In the genomic region with DNA sequence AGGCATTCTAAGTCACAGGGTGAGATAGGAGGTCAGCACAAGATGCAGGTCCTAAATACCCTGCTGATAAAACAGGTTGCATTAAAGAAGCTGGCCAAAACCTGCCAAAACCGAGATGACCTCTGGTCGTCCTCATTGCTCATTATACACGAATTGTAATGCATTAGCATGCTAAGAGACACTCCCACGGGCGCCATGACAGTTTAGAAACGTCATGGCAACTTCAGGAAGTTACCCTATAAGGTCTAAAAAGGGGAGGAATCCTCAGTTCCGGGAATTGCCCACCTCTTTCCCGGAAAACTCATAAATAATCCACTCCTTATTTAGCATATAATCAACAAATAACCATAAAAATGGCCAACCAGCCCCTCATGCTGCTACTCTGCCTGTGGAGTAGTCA, we compare ENCODE assay signal across 19 cellular contexts.
DNase-seq lines count a peak whose midpoint lies in the region; ATAC-seq, FAIRE-seq and TF ChIP-seq lines count a peak whose summit lies in the region.
"Had no signal": no experiment of that assay in that cellular context is flagged by ENCODE, and none has a peak within 500 bp of the region (broad histone marks: within the 10 kb centered on the region; RNA-seq: fewer than 3 reads in every experiment).

No MANE protein-coding gene starts in this region.

- no peak overlapping the region for H4K8ac ChIP-seq in H1 (ENCODE audit: extremely low read depth, insufficient read depth, low read length)

- TF ChIP-seq POLR2A in H1 (IDR thresholded peaks at IDR 0.05; ENCODE audit: control extremely low read depth in 1 of 2, low read depth in 2 of 2, low read length in 2 of 2) (no peak), GM12892 (IDR thresholded peaks at IDR 0.05; ENCODE audit: low read depth, low read length) (no peak)

- H3K4me1 ChIP-seq in Caco-2 = peaks cover 83% of the 10 kb centered on the region
- peaks cover 43% of the 10 kb centered on the region for H3K4me1 ChIP-seq in OCI-LY7 (ENCODE audit: insufficient read depth, low read length, poor library complexity, severe bottlenecking)
- H3K4me1 ChIP-seq in H1 (replicated peaks in 1 of 4; ENCODE audit: control insufficient read depth in 3 of 4, insufficient read depth in 4 of 4, low read length in 3 of 4) = peaks cover 4 to 12% (median 9%) of the 10 kb centered on the region in 4 experiments; a peak in 5 of 7 replicates
- H3K4me1 ChIP-seq in neural progenitor cell = peaks cover 73% of the 10 kb centered on the region
- peaks cover 24 to 35% of the 10 kb centered on the region in 2 donors for H3K4me1 ChIP-seq in naive thymus-derived CD4-positive, alpha-beta T cell (ENCODE audit: control insufficient read depth in 2 of 2, insufficient read depth in 2 of 2, low read length in 2 of 2)

- TF ChIP-seq CTCF in Caco-2 (IDR thresholded peaks at IDR 0.05; ENCODE audit: insufficient read depth in 1 of 2, low read depth in 1 of 2, low read length in 1 of 2, severe bottlenecking in 1 of 2, unreplicated experiment in 1 of 2) (no peak), OCI-LY7 (conservative IDR thresholded peaks at IDR 0.05; ENCODE audit: low read length) (no peak), H1 (IDR thresholded peaks at IDR 0.05; ENCODE audit: control extremely low read depth in 1 of 3, insufficient read depth in 1 of 3, low read depth in 1 of 3, low read length in 3 of 3) (no peak), neural progenitor cell (IDR thresholded peaks at IDR 0.05) (no peak)

- H3K36me3 Mint-ChIP-seq in Caco-2 (ENCODE audit: insufficient read depth, unreplicated experiment) (peaks cover 39% of the 10 kb centered on the region), neural progenitor cell (peaks cover 3% of the 10 kb centered on the region)
- peaks cover 0 to 18% (median 0%) of the 10 kb centered on the region in 5 donors for H3K36me3 Mint-ChIP-seq in naive thymus-derived CD4-positive, alpha-beta T cell

- H3K27me3 Mint-ChIP-seq in Caco-2 (ENCODE audit: insufficient read depth, unreplicated experiment) (no peaks in the 10 kb centered on the region), neural progenitor cell (ENCODE audit: insufficient read depth, low read depth) (peaks cover 4% of the 10 kb centered on the region)
- no peaks in the 10 kb centered on the region for H3K27me3 Mint-ChIP-seq in naive thymus-derived CD4-positive, alpha-beta T cell
- H3K27me3 Mint-ChIP-seq: CD4-positive, alpha-beta T cell had no signal

- no peak overlapping the region for H2BK120ac ChIP-seq in H1 (replicated peaks; ENCODE audit: low read depth, low read length)

- no peak overlapping the region for H3K56ac ChIP-seq in H1 (replicated peaks; ENCODE audit: insufficient read length, low read depth, low read length)

- H3K79me2 ChIP-seq in OCI-LY7 (ENCODE audit: insufficient read depth, low read depth, low read length) (no peaks in the 10 kb centered on the region), H1 (ENCODE audit: control insufficient read depth in 1 of 2, insufficient read depth in 2 of 2, low read length in 2 of 2) (no peaks in the 10 kb centered on the region), neural progenitor cell (ENCODE audit: low read depth) (no peaks in the 10 kb centered on the region)

- ATAC-seq in naive thymus-derived CD4-positive, alpha-beta T cell = no peak
- no peak for ATAC-seq in stimulated activated naive CD8-positive, alpha-beta T cell treated with anti-CD3 and anti-CD28 coated beads, Interleukin-15, Interleukin-2, amounts not matched to agents 100 U/mL and 50 U/mL, for 24 hours
- ATAC-seq: SK-N-SH treated with all-trans-retinoic acid at 6 μM for 48 hours had no signal

- H2BK5ac ChIP-seq in H1 (ENCODE audit: low read depth, low read length) = no peak overlapping the region

- intact Hi-C loops in Caco-2 (cut with micrococcal nuclease; ENCODE audit: unreplicated experiment) (loop anchor here (10.0 kb wide), 1 partner anchor 170 kb away; no protein-coding TSS in a partner anchor), OCI-LY7 (cut with micrococcal nuclease; ENCODE audit: unreplicated experiment) (no loop called here)
- intact Hi-C loops in naive thymus-derived CD4-positive, alpha-beta T cell (cut with micrococcal nuclease) = loop anchor here (5.0 kb wide), 3 partner anchors 38 to 57 kb away; no protein-coding TSS in a partner anchor

- H3K9me3 ChIP-seq in Caco-2 (no peaks in the 10 kb centered on the region; the same call in 1 of the 2 replicates), OCI-LY7 (ENCODE audit: low read length) (no peaks in the 10 kb centered on the region), H1 (ENCODE audit: insufficient read depth in 2 of 2, low read depth in 1 of 2, low read length in 1 of 2) (no peaks in the 10 kb centered on the region), neural progenitor cell (ENCODE audit: low read depth) (no peaks in the 10 kb centered on the region)
- H3K9me3 ChIP-seq in naive thymus-derived CD4-positive, alpha-beta T cell (ENCODE audit: control insufficient read depth in 2 of 3, low read length in 3 of 3) = no peaks in the 10 kb centered on the region

- FAIRE-seq in H1 (lab: Jason Lieb, UNC) = no peak
- no peak for FAIRE-seq in GM12892 (lab: Jason Lieb, UNC)
- FAIRE-seq: HTR-8/SVneo, RCC 7860 had no signal

- peaks cover 63% of the 10 kb centered on the region for H3F3A ChIP-seq in neural progenitor cell (ENCODE audit: low read depth)

- H2BK15ac ChIP-seq in H1 (ENCODE audit: low read length) = no peak overlapping the region

- no peak overlapping the region for H4K91ac ChIP-seq in H1 (replicated peaks; ENCODE audit: insufficient read length, low read length)

- H3K14ac ChIP-seq in H1 (ENCODE audit: insufficient read length) = no peak overlapping the region

- H2AK5ac ChIP-seq in H1 (ENCODE audit: low read depth, low read length) = peak overlapping the region; percentile 93; the same call in 1 of the 2 replicates

- no peak for TF ChIP-seq EP300 in H1 (IDR thresholded peaks at IDR 0.05; ENCODE audit: borderline replicate concordance in 1 of 2, low read depth in 2 of 2, low read length in 2 of 2)

- no peak overlapping the region for H3K18ac ChIP-seq in H1 (ENCODE audit: extremely low read depth, low read length)

- no peaks in the 10 kb centered on the region for H3K9me2 ChIP-seq in OCI-LY7 (ENCODE audit: insufficient read depth, low read length)

- H2BK12ac ChIP-seq in H1 (ENCODE audit: low read depth, low read length) = peak overlapping the region; percentile 55; the same call in 1 of the 2 replicates

- no peak overlapping the region for H3K4me3 ChIP-seq in Caco-2 (ENCODE audit: low read depth, low read length)
- H3K4me3 ChIP-seq in OCI-LY7 (ENCODE audit: low read depth, low read length, poor library complexity, severe bottlenecking) = no peak overlapping the region
- no peak overlapping the region for H3K4me3 ChIP-seq in H1 (ENCODE audit: extremely low read depth in 1 of 4, insufficient read depth in 2 of 4, low read depth in 3 of 4, low read length in 4 of 4)
- no peak overlapping the region for H3K4me3 ChIP-seq in neural progenitor cell
- no peak overlapping the region for H3K4me3 ChIP-seq in naive thymus-derived CD4-positive, alpha-beta T cell (ENCODE audit: low read length)

- H3K23ac ChIP-seq in H1 (ENCODE audit: insufficient read length) = no peak overlapping the region

- H3K23me2 ChIP-seq in H1 (ENCODE audit: low read depth, low read length) = no peaks in the 10 kb centered on the region

- 0 out of 2 replicates have a peak overlapping the region, but pooled peaks have one; percentile 48 for H2BK20ac ChIP-seq in H1 (ENCODE audit: low read length)

- peak overlapping the region; percentile 92 for H3K27ac Mint-ChIP-seq in Caco-2 (ENCODE audit: unreplicated experiment)
- peak overlapping the region; percentile 96 for H3K27ac Mint-ChIP-seq in neural progenitor cell
- H3K27ac Mint-ChIP-seq in naive thymus-derived CD4-positive, alpha-beta T cell = peak overlapping the region in 1 of 9 donors; percentile 53
- H3K27ac Mint-ChIP-seq: CD4-positive, alpha-beta T cell had no signal

- DNase-seq in Caco-2 = peak; percentile 32 to 46
- no peak for DNase-seq in OCI-LY7 (ENCODE audit: low spot score)
- no peak for DNase-seq in H1 (ENCODE audit: low read depth in 1 of 2, low spot score in 2 of 2)
- peak; percentile 26 for DNase-seq in neural progenitor cell (ENCODE audit: low spot score)
- no peak for DNase-seq in GM12892 (ENCODE audit: insufficient read length)
- DNase-seq in DMS53 treated with DMSO at 0.1 percent for 48 hours (lab: John Stamatoyannopoulos, UW; ENCODE audit: unreplicated experiment) = no peak
- no peak for DNase-seq in naive thymus-derived CD4-positive, alpha-beta T cell
- no peak for DNase-seq in stimulated activated naive CD8-positive, alpha-beta T cell treated with anti-CD3 and anti-CD28 coated beads, Interleukin-15, Interleukin-2, amounts not matched to agents 100 U/mL and 50 U/mL, for 24 hours
- DNase-seq: CD4-positive, alpha-beta T cell; KG1; NCI-H1092 treated with DMSO at 0.1 percent for 48 hours; NCI-H1694; NCI-H2107; NCI-H345; NCI-H526 treated with DMSO at 0.1 percent for 48 hours; SHP77 had no signal

- peak overlapping the region; percentile 48 for H3K4me3 Mint-ChIP-seq in Caco-2 (ENCODE audit: unreplicated experiment)
- H3K4me3 Mint-ChIP-seq in neural progenitor cell = no peak overlapping the region
- no peak overlapping the region for H3K4me3 Mint-ChIP-seq in naive thymus-derived CD4-positive, alpha-beta T cell
- H3K4me3 Mint-ChIP-seq: CD4-positive, alpha-beta T cell had no signal

- H3K9me3 Mint-ChIP-seq in Caco-2 (ENCODE audit: unreplicated experiment) (peaks cover 6% of the 10 kb centered on the region), neural progenitor cell (peaks cover 15% of the 10 kb centered on the region)
- H3K9me3 Mint-ChIP-seq in naive thymus-derived CD4-positive, alpha-beta T cell = peaks cover 0 to 6% (median 0%) of the 10 kb centered on the region in 11 donors
- H3K9me3 Mint-ChIP-seq: CD4-positive, alpha-beta T cell had no signal

- CTCF ChIA-PET in Caco-2 (lab: Charles Lee) (no interaction called here), OCI-LY7 (lab: Charles Lee; ENCODE audit: unreplicated experiment) (no interaction called here), H1 (lab: Charles Lee; ENCODE audit: partially characterized antibody) (interaction anchor here (1.2 kb wide), 1 partner anchor 76 kb away, joined by 3 read pairs; no protein-coding TSS in a partner anchor)
- CTCF ChIA-PET in naive thymus-derived CD4-positive, alpha-beta T cell (lab: Charles Lee) = no interaction called here

- BruUV-seq in Caco-2 (replicated peaks; lab: Mats Ljungman, UMichigan) = no TSS peak
- no TSS peak for BruUV-seq in OCI-LY7 (replicated peaks; lab: Mats Ljungman, UMichigan)

- 86% methylated on average over 8 of the region's 8 CpGs; no CpG with 5 or more reads in 1 of the 2 experiments for WGBS in H1 (ENCODE audit: extremely low coverage in 1 of 2, insufficient coverage in 1 of 2, insufficient read length in 1 of 2, insufficient replicate concordance in 2 of 2, low coverage in 1 of 2, low lambda C conversion rate in 2 of 2, missing lambda C conversion rate in 1 of 2), 2 experiments

- H3K27ac ChIP-seq in OCI-LY7 (ENCODE audit: low read depth, low read length, poor library complexity, severe bottlenecking) (no peak overlapping the region), H1 (ENCODE audit: low read depth, low read length) (no peak overlapping the region), neural progenitor cell (peak overlapping the region; percentile 95)
- no peak overlapping the region for H3K27ac ChIP-seq in naive thymus-derived CD4-positive, alpha-beta T cell (ENCODE audit: low read depth, low read length)

- H4K5ac ChIP-seq in H1 (ENCODE audit: insufficient read length, low read depth, low read length) = no peak overlapping the region

- H3K36me3 ChIP-seq in Caco-2 (ENCODE audit: control insufficient read depth, insufficient read depth, low read length) (no peaks in the 10 kb centered on the region), OCI-LY7 (ENCODE audit: insufficient read depth, low read length) (no peaks in the 10 kb centered on the region), H1 (ENCODE audit: control insufficient read depth in 2 of 4, insufficient read depth in 4 of 4, low read length in 3 of 4) (no peaks in the 10 kb centered on the region), neural progenitor cell (no peaks in the 10 kb centered on the region)
- no peaks in the 10 kb centered on the region for H3K36me3 ChIP-seq in naive thymus-derived CD4-positive, alpha-beta T cell (ENCODE audit: control insufficient read depth in 2 of 3, insufficient read depth in 3 of 3, low read length in 3 of 3)

- no peak overlapping the region for H3K4me2 ChIP-seq in OCI-LY7 (ENCODE audit: low read length)
- H3K4me2 ChIP-seq in H1 (ENCODE audit: insufficient read depth in 1 of 2, low read depth in 2 of 2, low read length in 2 of 2) = no peak overlapping the region
- peak overlapping the region; percentile 66 for H3K4me2 ChIP-seq in neural progenitor cell

- no peak overlapping the region for H3K4ac ChIP-seq in H1 (replicated peaks; ENCODE audit: insufficient read length, low read depth, low read length)

- H2AFZ ChIP-seq in OCI-LY7 (ENCODE audit: low read length) (peak overlapping the region; percentile 69), H1 (ENCODE audit: low read length) (no peak overlapping the region), neural progenitor cell (replicated peaks) (peak overlapping the region; percentile 23)

- H3K9ac ChIP-seq in H1 (replicated peaks in 1 of 4; ENCODE audit: extremely low read depth in 1 of 4, low read depth in 3 of 4, low read length in 3 of 4) (no peak overlapping the region), neural progenitor cell (no peak overlapping the region)

- POLR2A ChIA-PET in Caco-2 (lab: Charles Lee) = no interaction called here
- POLR2A ChIA-PET in OCI-LY7 (lab: Charles Lee) = no interaction called here
- POLR2A ChIA-PET in H1 (lab: Charles Lee; ENCODE audit: partially characterized antibody) = no interaction called here
- POLR2A ChIA-PET in naive thymus-derived CD4-positive, alpha-beta T cell (lab: Charles Lee) = no interaction called here

- H3K79me1 ChIP-seq in H1 (ENCODE audit: low read depth, low read length) = no peaks in the 10 kb centered on the region

- no peak for TF ChIP-seq RAD21 in H1 (IDR thresholded peaks at IDR 0.05 in 1 of 2, conservative IDR thresholded peaks at IDR 0.05 in 1 of 2; ENCODE audit: low read depth in 2 of 2, low read length in 2 of 2)

- H3K4me1 Mint-ChIP-seq in Caco-2 (ENCODE audit: low read depth, unreplicated experiment) = peaks cover 46% of the 10 kb centered on the region
- peaks cover 82% of the 10 kb centered on the region for H3K4me1 Mint-ChIP-seq in neural progenitor cell
- H3K4me1 Mint-ChIP-seq in naive thymus-derived CD4-positive, alpha-beta T cell = peaks cover 22 to 67% (median 64%) of the 10 kb centered on the region in 7 donors

- no peaks in the 10 kb centered on the region for H4K20me1 ChIP-seq in OCI-LY7 (ENCODE audit: insufficient read depth, low read length)
- H4K20me1 ChIP-seq in H1 (replicated peaks in 1 of 2; ENCODE audit: control insufficient read depth in 1 of 2, insufficient read depth in 2 of 2, low read length in 2 of 2) = peaks cover 0 to 1% of the 10 kb centered on the region in 2 experiments
- no peaks in the 10 kb centered on the region for H4K20me1 ChIP-seq in neural progenitor cell (ENCODE audit: low read depth)

- H3K27me3 ChIP-seq in Caco-2 (replicated peaks; ENCODE audit: control insufficient read depth, insufficient read depth, low read length) (no peaks in the 10 kb centered on the region), H1 (replicated peaks in 1 of 4; ENCODE audit: control insufficient read depth in 3 of 4, extremely low read depth in 1 of 4, insufficient read depth in 3 of 4, low read length in 3 of 4) (no peaks in the 10 kb centered on the region), neural progenitor cell (no peaks in the 10 kb centered on the region)
- no peaks in the 10 kb centered on the region for H3K27me3 ChIP-seq in naive thymus-derived CD4-positive, alpha-beta T cell (ENCODE audit: control insufficient read depth in 2 of 2, insufficient read depth in 2 of 2, low read length in 2 of 2)

Comparison
In these comparisons a context has a peak if more than half of its experiments do, and no peak if none do; other contexts are left out.
1. DNase-seq: peak in Caco-2 (2 of 2) and neural progenitor cell (single experiment); none in OCI-LY7 (single experiment), H1 (0 of 2), GM12892 (single experiment), DMS53 treated with DMSO at 0.1 percent for 48 hours (single experiment), naive thymus-derived CD4-positive, alpha-beta T cell (0 of 9) and stimulated activated naive CD8-positive, alpha-beta T cell treated with anti-CD3 and anti-CD28 coated beads, Interleukin-15, Interleukin-2, amounts not matched to agents 100 U/mL and 50 U/mL, for 24 hours (single experiment).